ENCODE assay signal across 8 cellular contexts in genomic region chr5:90408571-90409317, GRCh38. TPM values are rescaled to one million over a fixed set of nuclear protein-coding genes. Genes with fewer than 3 reads are reported as not detected.
DNase-seq lines count a peak whose midpoint lies in the region; ATAC-seq and TF ChIP-seq lines count a peak whose summit lies in the region.

No MANE protein-coding gene starts in this region.

- H3K79me2 ChIP-seq in MM.1S (ENCODE audit: low read length), result peaks cover 10% of the 10 kb centered on the region
- peaks cover 3% of the 10 kb centered on the region for H3K79me2 ChIP-seq in parathyroid adenoma

- H3K36me3 Mint-ChIP-seq in CD4-positive, alpha-beta T cell (ENCODE audit: low read depth), result peaks cover 31% of the 10 kb centered on the region
- H3K36me3 Mint-ChIP-seq in endothelial cell (ENCODE audit: low read depth, unreplicated experiment), result no peaks in the 10 kb centered on the region
- peaks cover 20% of the 10 kb centered on the region for H3K36me3 Mint-ChIP-seq in activated naive CD4-positive, alpha-beta T cell treated with anti-CD3 and anti-CD28 coated beads, Interleukin-2, amount 10 ng/mL, durations not matched to agents 7 days and 5 days

- peak overlapping the region; percentile 70 for H3K4me2 ChIP-seq in MM.1S (ENCODE audit: low read depth, low read length)
- H3K4me2 ChIP-seq in parathyroid adenoma (ENCODE audit: low read length), result peak overlapping the region; percentile 92

- TF ChIP-seq CTCF in CD4-positive, alpha-beta T cell (IDR thresholded peaks at IDR 0.05), result no peak
- TF ChIP-seq CTCF in MM.1S (IDR thresholded peaks at IDR 0.05; ENCODE audit: low read length) (no peak), parathyroid adenoma (IDR thresholded peaks at IDR 0.05) (no peak), endothelial cell (IDR thresholded peaks at IDR 0.05; ENCODE audit: unreplicated experiment) (no peak)

- H2AFZ ChIP-seq in MM.1S (ENCODE audit: low read length) (peak overlapping the region; percentile 97), parathyroid adenoma (peak overlapping the region; percentile 97)

- no peak for DNase-seq in CD4-positive, alpha-beta T cell
- peak; percentile 12 for DNase-seq in MM.1S
- no peak for DNase-seq in effector memory CD4-positive, alpha-beta T cell
- no peak for DNase-seq in endothelial cell (ENCODE audit: low spot score)
- DNase-seq in activated naive CD4-positive, alpha-beta T cell treated with anti-CD3 and anti-CD28 coated beads, Interleukin-2, amount 10 ng/mL, durations not matched to agents 7 days and 5 days, result no peak
- DNase-seq in T-helper 1 cell, result no peak

- ATAC-seq in CD4-positive, alpha-beta T cell (ENCODE audit: poor library complexity), result no peak
- ATAC-seq in GM21390 (IDR thresholded peaks at IDR 0.05; ENCODE audit: unreplicated experiment), result peak; percentile 6

- peaks cover 10% of the 10 kb centered on the region for H3F3A ChIP-seq in MM.1S (ENCODE audit: insufficient read depth, low read length)

- no peaks in the 10 kb centered on the region for H3K9me3 ChIP-seq in CD4-positive, alpha-beta T cell (ENCODE audit: control insufficient read depth, low read length)
- H3K9me3 ChIP-seq in MM.1S (replicated peaks; ENCODE audit: insufficient read depth, low read length), result no peaks in the 10 kb centered on the region
- H3K9me3 ChIP-seq in effector memory CD4-positive, alpha-beta T cell (ENCODE audit: control insufficient read depth, low read length), result no peaks in the 10 kb centered on the region
- no peaks in the 10 kb centered on the region for H3K9me3 ChIP-seq in parathyroid adenoma (ENCODE audit: control insufficient read depth, low read length)

- no peaks in the 10 kb centered on the region for H3K36me3 ChIP-seq in MM.1S (replicated peaks; ENCODE audit: insufficient read depth, low read length)
- H3K36me3 ChIP-seq in effector memory CD4-positive, alpha-beta T cell (ENCODE audit: control insufficient read depth, insufficient read depth, low read length), result no peaks in the 10 kb centered on the region
- H3K36me3 ChIP-seq in parathyroid adenoma (ENCODE audit: control insufficient read depth, insufficient read depth, low read length), result no peaks in the 10 kb centered on the region

- H3K4me3 Mint-ChIP-seq in CD4-positive, alpha-beta T cell, result no peak overlapping the region
- H3K4me3 Mint-ChIP-seq in endothelial cell (ENCODE audit: unreplicated experiment), result no peak overlapping the region
- H3K4me3 Mint-ChIP-seq in activated naive CD4-positive, alpha-beta T cell treated with anti-CD3 and anti-CD28 coated beads, Interleukin-2, amount 10 ng/mL, durations not matched to agents 7 days and 5 days, result no peak overlapping the region

- no peaks in the 10 kb centered on the region for H4K20me1 ChIP-seq in MM.1S (ENCODE audit: insufficient read depth, low read length)

- POLR2A ChIA-PET in CD4-positive, alpha-beta T cell (lab: Charles Lee), result interaction anchor here (0.7 to 3.7 kb wide), 10 partner anchors 11 to 975 kb away, joined by 3 to 90 read pairs (median 7); partner anchors contain the start of genes ARRDC3, LYSMD3, MBLAC2 and POLR3G

- H3K9me3 Mint-ChIP-seq in CD4-positive, alpha-beta T cell, result no peaks in the 10 kb centered on the region
- H3K9me3 Mint-ChIP-seq in endothelial cell (ENCODE audit: unreplicated experiment), result no peaks in the 10 kb centered on the region
- no peaks in the 10 kb centered on the region for H3K9me3 Mint-ChIP-seq in activated naive CD4-positive, alpha-beta T cell treated with anti-CD3 and anti-CD28 coated beads, Interleukin-2, amount 10 ng/mL, durations not matched to agents 7 days and 5 days

- H3K27ac Mint-ChIP-seq in CD4-positive, alpha-beta T cell, result no peak overlapping the region
- no peak overlapping the region for H3K27ac Mint-ChIP-seq in endothelial cell (ENCODE audit: unreplicated experiment)
- H3K27ac Mint-ChIP-seq in activated naive CD4-positive, alpha-beta T cell treated with anti-CD3 and anti-CD28 coated beads, Interleukin-2, amount 10 ng/mL, durations not matched to agents 7 days and 5 days, result no peak overlapping the region

- H3K4me1 ChIP-seq in MM.1S (ENCODE audit: low read length), result no peaks in the 10 kb centered on the region
- H3K4me1 ChIP-seq in effector memory CD4-positive, alpha-beta T cell (ENCODE audit: control insufficient read depth, insufficient read depth, low read length, poor library complexity, severe bottlenecking), result peaks cover 3% of the 10 kb centered on the region
- H3K4me1 ChIP-seq in parathyroid adenoma, result no peaks in the 10 kb centered on the region

- H3K9ac ChIP-seq in MM.1S (ENCODE audit: low read length) (peak overlapping the region; percentile 98), parathyroid adenoma (no peak overlapping the region)

- H3K4me1 Mint-ChIP-seq in CD4-positive, alpha-beta T cell (ENCODE audit: low read depth), result peaks cover 13% of the 10 kb centered on the region
- no peaks in the 10 kb centered on the region for H3K4me1 Mint-ChIP-seq in endothelial cell (ENCODE audit: unreplicated experiment)
- peaks cover 16% of the 10 kb centered on the region for H3K4me1 Mint-ChIP-seq in activated naive CD4-positive, alpha-beta T cell treated with anti-CD3 and anti-CD28 coated beads, Interleukin-2, amount 10 ng/mL, durations not matched to agents 7 days and 5 days

- no peaks in the 10 kb centered on the region for H3K27me3 ChIP-seq in CD4-positive, alpha-beta T cell (ENCODE audit: control insufficient read depth, insufficient read depth, low read length)
- H3K27me3 ChIP-seq in MM.1S (replicated peaks; ENCODE audit: insufficient read depth, low read length) (no peaks in the 10 kb centered on the region), parathyroid adenoma (ENCODE audit: control insufficient read depth, insufficient read depth, low read length) (no peaks in the 10 kb centered on the region)
- no peaks in the 10 kb centered on the region for H3K27me3 ChIP-seq in effector memory CD4-positive, alpha-beta T cell (replicated peaks; ENCODE audit: control insufficient read depth, insufficient read depth, low read length, poor library complexity, severe bottlenecking)

- H3K27ac ChIP-seq in CD4-positive, alpha-beta T cell (ENCODE audit: low read depth, low read length), result peak overlapping the region; percentile 94
- H3K27ac ChIP-seq in MM.1S (ENCODE audit: low read length) (peak overlapping the region; percentile 93), parathyroid adenoma (peak overlapping the region; percentile 97)
- peak overlapping the region; percentile 97 for H3K27ac ChIP-seq in effector memory CD4-positive, alpha-beta T cell (ENCODE audit: insufficient read depth, low read length, poor library complexity, severe bottlenecking)

- H3K4me3 ChIP-seq in MM.1S (ENCODE audit: low read length) (peak overlapping the region; percentile 99), parathyroid adenoma (ENCODE audit: low read depth, low read length) (peak overlapping the region; percentile 100)
- H3K4me3 ChIP-seq in effector memory CD4-positive, alpha-beta T cell (ENCODE audit: insufficient read depth, low read depth, low read length, poor library complexity, severe bottlenecking), result peak overlapping the region; percentile 100

- H3K9me2 ChIP-seq in MM.1S (replicated peaks; ENCODE audit: insufficient read depth, low read length), result no peaks in the 10 kb centered on the region

- H3K27me3 Mint-ChIP-seq in CD4-positive, alpha-beta T cell, result no peaks in the 10 kb centered on the region
- no peaks in the 10 kb centered on the region for H3K27me3 Mint-ChIP-seq in endothelial cell (ENCODE audit: unreplicated experiment)
- H3K27me3 Mint-ChIP-seq in activated naive CD4-positive, alpha-beta T cell treated with anti-CD3 and anti-CD28 coated beads, Interleukin-2, amount 10 ng/mL, durations not matched to agents 7 days and 5 days, result peaks cover 5% of the 10 kb centered on the region

- CTCF ChIA-PET in CD4-positive, alpha-beta T cell (lab: Charles Lee), result interaction anchor here (0.8 to 1.8 kb wide), 2 partner anchors 31 to 66 kb away, joined by 4 to 5 read pairs; partner anchors contain the start of genes MBLAC2 and POLR3G
- CTCF ChIA-PET in activated naive CD4-positive, alpha-beta T cell treated with anti-CD3 and anti-CD28 coated beads, Interleukin-2, amount 10 ng/mL, durations not matched to agents 7 days and 5 days (lab: Charles Lee), result interaction anchor here (1.9 kb wide), 1 partner anchor 120 kb away, joined by 12 read pairs; the partner anchor contains the start of gene LYSMD3

- intact Hi-C loops in CD4-positive, alpha-beta T cell (cut with DNase I, micrococcal nuclease), result loop anchor here (1.0 to 2.0 kb wide), 3 partner anchors 66 to 972 kb away; partner anchors contain the start of genes LYSMD3 (in 1 of the 2), MBLAC2 (in 1 of the 2) and POLR3G (in 1 of the 2)

RNA-seq across cellular contexts. Expression of gene CETN3, which starts 0.8 kb away (rescaled TPM):
- 1 to 10 TPM; 3.2 to 4.9 TPM for total RNA-seq in CD4-positive, alpha-beta T cell
- total RNA-seq in endothelial cell (ENCODE audit: unreplicated experiment), result 20.4 TPM
